20 cellular contexts compared by ENCODE assay signal in the genomic region with DNA sequence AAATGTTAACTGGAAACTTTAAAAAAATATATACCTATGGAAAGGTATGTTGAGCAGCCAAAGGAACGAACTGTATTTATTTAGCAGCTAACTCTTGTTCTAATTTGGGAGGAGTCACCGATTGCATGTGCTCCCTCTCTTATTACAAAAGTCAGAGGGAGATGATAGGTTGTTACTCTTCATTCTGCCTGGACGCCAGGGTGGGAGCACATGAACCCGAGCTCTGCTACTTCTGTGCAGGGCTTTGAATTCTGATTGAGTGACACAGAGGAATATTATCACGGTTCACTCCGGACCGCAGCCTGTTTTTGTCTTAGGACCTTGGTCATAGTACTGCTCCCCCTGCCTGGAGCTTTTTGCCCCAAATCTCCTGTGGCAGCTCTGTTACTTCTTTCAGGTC.
"Had no signal": no experiment of that assay in that cellular context is flagged by ENCODE, and none has a peak within 500 bp of the region (broad histone marks: within the 10 kb centered on the region; RNA-seq: fewer than 3 reads in every experiment).

No MANE protein-coding gene starts in this region.

- H3K4me3 ChIP-seq: mucosa of descending colon, right atrium auricular region, suprapubic skin, tibial nerve had no signal

- H3K36me3 Mint-ChIP-seq: activated naive CD4-positive, alpha-beta T cell treated with anti-CD3 and anti-CD28 coated beads, Interleukin-2, amount 10 ng/mL, durations not matched to agents 7 days and 5 days had no signal

- H3K27me3 ChIP-seq: right atrium auricular region, suprapubic skin, tibial nerve had no signal

- H3K4me3 Mint-ChIP-seq: activated naive CD4-positive, alpha-beta T cell treated with anti-CD3 and anti-CD28 coated beads, Interleukin-2, amount 10 ng/mL, durations not matched to agents 7 days and 5 days; activated T-cell treated with anti-CD3 and anti-CD28 coated beads, Interleukin-2, amount 50 U/mL, for 72 hours; dendritic cell treated with granulocyte-macrophage colony-stimulating factor and Interleukin-4, amounts not matched to agents 40 ng/mL and 50 ng/mL, for 4 days; stimulated activated naive CD8-positive, alpha-beta T cell treated with anti-CD3 and anti-CD28 coated beads, Interleukin-15, amount 100 ng/mL, for 72 hours; T-helper 17 cell had no signal

- H3K36me3 ChIP-seq: right atrium auricular region, suprapubic skin, tibial nerve had no signal

- H3K9me3 Mint-ChIP-seq: activated naive CD4-positive, alpha-beta T cell treated with anti-CD3 and anti-CD28 coated beads, Interleukin-2, amount 10 ng/mL, durations not matched to agents 7 days and 5 days; activated T-cell treated with anti-CD3 and anti-CD28 coated beads, Interleukin-2, amount 50 U/mL, for 72 hours; dendritic cell treated with granulocyte-macrophage colony-stimulating factor and Interleukin-4, amounts not matched to agents 40 ng/mL and 50 ng/mL, for 4 days; stimulated activated naive CD8-positive, alpha-beta T cell treated with anti-CD3 and anti-CD28 coated beads, Interleukin-15, amount 100 ng/mL, for 72 hours had no signal

- H3K27me3 Mint-ChIP-seq: dendritic cell treated with granulocyte-macrophage colony-stimulating factor and Interleukin-4, amounts not matched to agents 40 ng/mL and 50 ng/mL, for 4 days; stimulated activated naive CD8-positive, alpha-beta T cell treated with anti-CD3 and anti-CD28 coated beads, Interleukin-15, amount 100 ng/mL, for 72 hours; T-helper 17 cell had no signal

- H3K9me3 ChIP-seq: mucosa of descending colon, right atrium auricular region, suprapubic skin, tibial nerve had no signal

- H3K4me1 Mint-ChIP-seq: activated naive CD4-positive, alpha-beta T cell treated with anti-CD3 and anti-CD28 coated beads, Interleukin-2, amount 10 ng/mL, durations not matched to agents 7 days and 5 days; stimulated activated naive CD8-positive, alpha-beta T cell treated with anti-CD3 and anti-CD28 coated beads, Interleukin-15, amount 100 ng/mL, for 72 hours had no signal

- H3K4me1 ChIP-seq: right atrium auricular region, suprapubic skin, tibial nerve had no signal

- DNase-seq: activated CD4-positive, alpha-beta T cell treated with anti-CD3 and anti-CD28 coated beads for 4 hours; activated CD4-positive, alpha-beta T cell treated with anti-CD3 and anti-CD28 coated beads, Interleukin-2, amount 50 U/mL, for 48 hours; activated CD4-positive, CD25-positive, alpha-beta regulatory T cell; activated effector memory CD4-positive, alpha-beta T cell treated with Interleukin-2 at 50 U/mL for 16 hours; activated naive CD4-positive, alpha-beta T cell treated with anti-CD3 and anti-CD28 coated beads, Interleukin-2, amount 10 ng/mL, durations not matched to agents 7 days and 5 days; activated T-cell treated with anti-CD3 and anti-CD28 coated beads, Interleukin-2, amount 50 U/mL, for 72 hours; effector CD8-positive, alpha-beta T cell; foreskin melanocyte; left cardiac atrium; mesenchymal stem cell; mucosa of descending colon; stimulated activated CD4-positive, alpha-beta T cell treated with anti-CD3 and anti-CD28 coated beads, Interleukin-12 subunit alpha, Interleukin-12 subunit beta, amount 100 ng/mL, for 4 hours; stimulated activated naive CD8-positive, alpha-beta T cell treated with anti-CD3 and anti-CD28 coated beads, Interleukin-15, amount 100 ng/mL, for 72 hours; SW 1271; T-helper 17 cell had no signal

- ATAC-seq: activated T-cell treated with anti-CD3 and anti-CD28 coated beads, Interleukin-2, amount 50 U/mL, for 72 hours; left cardiac atrium; mucosa of descending colon; stimulated activated naive CD8-positive, alpha-beta T cell treated with anti-CD3 and anti-CD28 coated beads, Interleukin-15, amount 100 ng/mL, for 72 hours; T-helper 17 cell had no signal

- H3K27ac Mint-ChIP-seq: activated naive CD4-positive, alpha-beta T cell treated with anti-CD3 and anti-CD28 coated beads, Interleukin-2, amount 10 ng/mL, durations not matched to agents 7 days and 5 days; activated T-cell treated with anti-CD3 and anti-CD28 coated beads, Interleukin-2, amount 50 U/mL, for 72 hours; dendritic cell treated with granulocyte-macrophage colony-stimulating factor and Interleukin-4, amounts not matched to agents 40 ng/mL and 50 ng/mL, for 4 days; progenitor cell of endocrine pancreas; stimulated activated naive CD8-positive, alpha-beta T cell treated with anti-CD3 and anti-CD28 coated beads, Interleukin-15, amount 100 ng/mL, for 72 hours had no signal

- H3K27ac ChIP-seq: right atrium auricular region, suprapubic skin had no signal
